9 cellular contexts compared by ENCODE assay signal in genomic region chr2:202171246-202171833, GRCh38.
DNase-seq lines count a peak whose midpoint lies in the region; ATAC-seq lines count a peak whose summit lies in the region.
"Had no signal": no experiment of that assay in that cellular context is flagged by ENCODE, and none has a peak within 500 bp of the region (broad histone marks: within the 10 kb centered on the region; RNA-seq: fewer than 3 reads in every experiment).

No MANE protein-coding gene starts in this region.

- H3F3A ChIP-seq in GM23248 (ENCODE audit: insufficient read depth), result no peaks in the 10 kb centered on the region

- peak; percentile 61 for DNase-seq in GM23248
- peak; percentile 45 to 46 for DNase-seq in activated T-cell treated with anti-CD3 and anti-CD28 coated beads, Interleukin-2, amount 50 U/mL, for 48 hours
- DNase-seq in left ventricle myocardium superior, result peak; percentile 42
- peak; percentile 84 for DNase-seq in retina
- DNase-seq in hippocampal formation (lab: John Stamatoyannopoulos, UW), result no peak
- no peak for DNase-seq in effector CD4-positive, alpha-beta T cell
- DNase-seq in UCSD-AML1 (lab: John Stamatoyannopoulos, UW; ENCODE audit: unreplicated experiment), result no peak
- DNase-seq: NCI-H82 had no signal

- peak overlapping the region; percentile 59 for H3K4me2 ChIP-seq in GM23248 (ENCODE audit: unreplicated experiment)

- H3K36me3 ChIP-seq in GM23248 (ENCODE audit: low read depth), result no peaks in the 10 kb centered on the region

- H2AFZ ChIP-seq in GM23248, result peak overlapping the region; percentile 92

- intact Hi-C loops in left ventricle myocardium superior (cut with micrococcal nuclease), result loop anchor here (10.0 kb wide), 1 partner anchor 377 kb away; no protein-coding TSS in a partner anchor

- no peaks in the 10 kb centered on the region for H3K4me1 ChIP-seq in GM23248 (ENCODE audit: insufficient read depth)

- no peaks in the 10 kb centered on the region for H4K20me1 ChIP-seq in GM23248 (ENCODE audit: insufficient read depth)

- H3K79me2 ChIP-seq in GM23248 (ENCODE audit: insufficient read depth), result no peaks in the 10 kb centered on the region

- in situ Hi-C loops in GM23248 (cut with MboI), result no loop called here

- no peak overlapping the region for H3K27ac ChIP-seq in GM23248

- 11 to 12% methylated on average over 27 to 32 of the region's 32 CpGs for WGBS in GM23248 (ENCODE audit: low coverage in 1 of 2, low lambda C conversion rate in 2 of 2, missing lambda C conversion rate in 2 of 2), 2 experiments

- H3K4me3 ChIP-seq in GM23248, result peak overlapping the region; percentile 55

- H3K9ac ChIP-seq in GM23248, result peak overlapping the region; percentile 23

- H3K27me3 ChIP-seq in GM23248 (replicated peaks; ENCODE audit: insufficient read depth), result no peaks in the 10 kb centered on the region

- no peaks in the 10 kb centered on the region for H3K9me3 ChIP-seq in GM23248 (ENCODE audit: low read depth)

- ATAC-seq in left ventricle myocardium superior (peak; percentile 68), HG02759 (IDR thresholded peaks at IDR 0.05; ENCODE audit: unreplicated experiment) (no peak)

- H3K9me2 ChIP-seq in GM23248 (ENCODE audit: insufficient read depth), result no peaks in the 10 kb centered on the region

Comparison
In these comparisons a context has a peak if more than half of its experiments do, and no peak if none do; other contexts are left out.
1. DNase-seq: peak in GM23248 (single experiment), activated T-cell treated with anti-CD3 and anti-CD28 coated beads, Interleukin-2, amount 50 U/mL, for 48 hours (2 of 2), left ventricle myocardium superior (single experiment) and retina (single experiment); none in hippocampal formation (0 of 2), effector CD4-positive, alpha-beta T cell (single experiment) and UCSD-AML1 (single experiment).